1 cellular context compared by ENCODE assay signal in the genomic region with DNA sequence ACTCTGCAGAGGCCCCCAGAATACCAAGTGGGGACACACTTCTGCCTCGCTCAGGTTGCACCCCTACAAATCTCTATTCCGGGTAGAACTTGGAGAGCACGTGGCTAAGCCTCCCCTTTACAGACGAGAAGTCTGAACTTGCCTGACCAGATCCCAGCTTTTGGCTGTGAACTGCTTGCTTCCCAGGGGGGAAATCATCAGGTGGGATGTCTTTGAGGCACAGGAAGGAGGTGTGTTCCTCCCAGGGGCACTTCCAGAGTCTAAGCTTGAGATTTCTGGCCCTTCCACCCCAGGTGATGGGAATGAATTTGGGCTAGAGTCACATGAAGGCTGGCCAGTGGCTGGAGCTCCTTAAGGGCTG.
TF ChIP-seq lines count a peak whose summit lies in the region.

No MANE protein-coding gene starts in this region.

TF ChIP-seq in HepG2, 621 proteins besides CTCF, POLR2A, EP300 and RAD21:
- TF ChIP-seq ZNF3 (CRISPR knock-in tag; IDR thresholded peaks at IDR 0.05) = no peak
- TF ChIP-seq ZBTB38 (CRISPR knock-in tag; IDR thresholded peaks at IDR 0.05) = no peak
- TF ChIP-seq, protein P1, sequence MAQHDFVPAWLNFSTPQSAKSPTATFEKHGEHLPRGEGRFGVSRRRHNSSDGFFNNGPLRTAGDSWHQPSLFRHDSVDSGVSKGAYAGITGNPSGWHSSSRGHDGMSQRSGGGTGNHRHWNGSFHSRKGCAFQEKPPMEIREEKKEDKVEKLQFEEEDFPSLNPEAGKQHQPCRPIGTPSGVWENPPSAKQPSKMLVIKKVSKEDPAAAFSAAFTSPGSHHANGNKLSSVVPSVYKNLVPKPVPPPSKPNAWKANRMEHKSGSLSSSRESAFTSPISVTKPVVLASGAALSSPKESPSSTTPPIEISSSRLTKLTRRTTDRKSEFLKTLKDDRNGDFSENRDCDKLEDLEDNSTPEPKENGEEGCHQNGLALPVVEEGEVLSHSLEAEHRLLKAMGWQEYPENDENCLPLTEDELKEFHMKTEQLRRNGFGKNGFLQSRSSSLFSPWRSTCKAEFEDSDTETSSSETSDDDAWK (CRISPR knock-in tag; IDR thresholded peaks at IDR 0.05) = no peak
- TF ChIP-seq ZNF256 (CRISPR knock-in tag; conservative IDR thresholded peaks at IDR 0.05) = no peak
- TF ChIP-seq KAT8 (CRISPR knock-in tag; IDR thresholded peaks at IDR 0.05) = no peak
